32 cellular contexts compared by ENCODE assay signal in the genomic region with DNA sequence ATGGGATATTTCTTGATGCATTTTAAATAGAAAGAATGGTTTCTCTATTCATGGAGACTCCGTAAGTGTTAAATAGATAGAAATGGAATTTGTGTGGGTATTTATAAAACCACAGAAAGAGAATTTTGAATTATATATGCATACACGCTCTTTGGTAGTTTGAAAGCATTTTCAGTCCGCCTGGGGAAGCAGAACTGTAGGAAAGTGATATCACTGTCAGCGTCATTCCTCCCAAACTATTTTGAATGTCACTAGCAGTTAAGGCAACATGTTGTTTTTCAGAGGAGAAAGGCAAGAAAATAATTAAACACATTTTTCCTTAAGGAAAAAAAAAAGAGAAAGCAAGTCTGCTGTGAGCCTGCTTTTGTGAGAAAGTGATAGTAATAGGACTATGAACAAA. TPM values are rescaled to one million over a fixed set of nuclear protein-coding genes. Genes with fewer than 3 reads are reported as not detected.
A peak's percentile ranks its signal among the peaks of the same experiment; 100 is the strongest.
DNase-seq lines count a peak whose midpoint lies in the region; ATAC-seq and TF ChIP-seq lines count a peak whose summit lies in the region.
"Had no signal": no experiment of that assay in that cellular context is flagged by ENCODE, and none has a peak within 500 bp of the region (broad histone marks: within the 10 kb centered on the region; RNA-seq: fewer than 3 reads in every experiment).

No MANE protein-coding gene starts in this region.

- intact Hi-C loops in spleen (cut with DNase I; ENCODE audit: low total_unique reads): no loop called here

- DNase-seq in activated CD4-positive, alpha-beta T cell treated with anti-CD3 and anti-CD28 coated beads, Interleukin-2, amount 10 ng/mL, durations not matched to agents 7 days and 5 days: no peak
- DNase-seq in activated CD4-positive, alpha-beta T cell treated with anti-CD3 and anti-CD28 coated beads, Interleukin-2, amount 50 U/mL, for 4 hours: no peak
- no peak for DNase-seq in CD4-positive, CD25-positive, alpha-beta regulatory T cell
- peak; percentile 50 for DNase-seq in medulla oblongata (ENCODE audit: extremely low spot score)
- DNase-seq in spleen: no peak
- no peak for DNase-seq in islet precursor cell
- DNase-seq: adrenal gland; dermis blood vessel endothelial cell; foreskin fibroblast; GM23248; heart right ventricle; kidney; MV-4-11; naive B cell; NCI-H1436 treated with DMSO at 0.1 percent for 48 hours; NCI-H2081 treated with DMSO at 0.1 percent for 48 hours; NCI-H526; PC-3; right lobe of liver; SK-N-SH; stimulated activated CD4-positive, alpha-beta T cell treated with anti-CD3 and anti-CD28 coated beads, Interleukin-4, amount 100 ng/mL, for 1 hour; upper lobe of right lung had no signal

- H3K27me3 ChIP-seq in CD4-positive, CD25-positive, alpha-beta regulatory T cell (ENCODE audit: control insufficient read depth, insufficient read depth, low read length): no peaks in the 10 kb centered on the region
- no peaks in the 10 kb centered on the region for H3K27me3 ChIP-seq in spleen (replicated peaks in 1 of 7)
- H3K27me3 ChIP-seq: adrenal gland, heart right ventricle, right lobe of liver, upper lobe of right lung had no signal

- H3K4me1 ChIP-seq in CD4-positive, CD25-positive, alpha-beta regulatory T cell (ENCODE audit: control insufficient read depth, insufficient read depth, low read length, poor library complexity, severe bottlenecking): peaks cover 16% of the 10 kb centered on the region
- H3K4me1 ChIP-seq in spleen: peaks cover 0 to 17% (median 0%) of the 10 kb centered on the region in 6 donors
- H3K4me1 ChIP-seq: adrenal gland, prostate gland, upper lobe of right lung had no signal

- TF ChIP-seq CTCF in spleen (IDR thresholded peaks at IDR 0.05 in 8 of 11, conservative IDR thresholded peaks at IDR 0.05 in 3 of 11): no peak

- H3K4me3 Mint-ChIP-seq in activated CD4-positive, alpha-beta T cell treated with anti-CD3 and anti-CD28 coated beads, Interleukin-2, amount 10 ng/mL, durations not matched to agents 7 days and 5 days: peak overlapping the region; percentile 1
- H3K4me3 Mint-ChIP-seq in CD4-positive, CD25-positive, alpha-beta regulatory T cell: peak overlapping the region in 2 of 4 donors; percentile 34 to 51
- H3K4me3 Mint-ChIP-seq in activated T-helper 17 cell treated with anti-CD3 and anti-CD28 coated beads, Interleukin-2, amount 50 U/mL, for 72 hours: peak overlapping the region; percentile 60
- H3K4me3 Mint-ChIP-seq: CD14-positive monocyte; central memory CD8-positive, alpha-beta T cell; naive B cell had no signal

- H3K27me3 Mint-ChIP-seq in activated CD4-positive, alpha-beta T cell treated with anti-CD3 and anti-CD28 coated beads, Interleukin-2, amount 10 ng/mL, durations not matched to agents 7 days and 5 days: no peaks in the 10 kb centered on the region
- no peaks in the 10 kb centered on the region for H3K27me3 Mint-ChIP-seq in CD4-positive, CD25-positive, alpha-beta regulatory T cell
- H3K27me3 Mint-ChIP-seq in activated T-helper 17 cell treated with anti-CD3 and anti-CD28 coated beads, Interleukin-2, amount 50 U/mL, for 72 hours: no peaks in the 10 kb centered on the region
- H3K27me3 Mint-ChIP-seq: central memory CD8-positive, alpha-beta T cell; naive B cell had no signal

- POLR2A ChIA-PET in activated CD4-positive, alpha-beta T cell treated with anti-CD3 and anti-CD28 coated beads, Interleukin-2, amount 10 ng/mL, durations not matched to agents 7 days and 5 days (lab: Charles Lee): no interaction called here

- H3K9me3 Mint-ChIP-seq in activated CD4-positive, alpha-beta T cell treated with anti-CD3 and anti-CD28 coated beads, Interleukin-2, amount 10 ng/mL, durations not matched to agents 7 days and 5 days: peaks cover 3% of the 10 kb centered on the region
- no peaks in the 10 kb centered on the region for H3K9me3 Mint-ChIP-seq in CD4-positive, CD25-positive, alpha-beta regulatory T cell
- H3K9me3 Mint-ChIP-seq in activated T-helper 17 cell treated with anti-CD3 and anti-CD28 coated beads, Interleukin-2, amount 50 U/mL, for 72 hours: no peaks in the 10 kb centered on the region
- H3K9me3 Mint-ChIP-seq: activated T-helper 2 cell treated with anti-CD3 and anti-CD28 coated beads, Interferon-gamma antibody, Interleukin-2, Interleukin-4, amounts not matched to agents 10 μg/mL and 5 μg/mL and 100 μg/mL, durations not matched to agents 14 hours and 24 hours and 36 hours; CD14-positive monocyte; central memory CD8-positive, alpha-beta T cell; naive B cell had no signal

- CTCF ChIA-PET in activated CD4-positive, alpha-beta T cell treated with anti-CD3 and anti-CD28 coated beads, Interleukin-2, amount 10 ng/mL, durations not matched to agents 7 days and 5 days (lab: Charles Lee): interaction anchor here (1.0 to 6.4 kb wide), 7 partner anchors 11 to 156 kb away, joined by 3 to 29 read pairs (median 5); no protein-coding TSS in a partner anchor

- no peak for ATAC-seq in CD4-positive, CD25-positive, alpha-beta regulatory T cell (ENCODE audit: low read depth in 2 of 2)
- ATAC-seq in activated T-helper 17 cell treated with anti-CD3 and anti-CD28 coated beads, Interleukin-2, amount 50 U/mL, for 72 hours (replicated peaks): no peak
- ATAC-seq in HG02885 (IDR thresholded peaks at IDR 0.05; ENCODE audit: poor library complexity, unreplicated experiment): no peak
- ATAC-seq: activated CD4-positive, CD25-positive, alpha-beta regulatory T cell treated with anti-CD3 and anti-CD28 coated beads, Interleukin-2, amount 50 U/mL, for 24 hours; esophagus mucosa; heart right ventricle; PC-3; right lobe of liver; Right ventricle myocardium inferior; upper lobe of right lung had no signal

- WGBS in spleen, 5 donors: 83 to 92% (median 90%) methylated on average over 4 of the region's 4 CpGs

- peak overlapping the region; percentile 4 for H3K4me3 ChIP-seq in CD4-positive, CD25-positive, alpha-beta regulatory T cell (ENCODE audit: low read depth, low read length)
- H3K4me3 ChIP-seq in spleen: no peak overlapping the region
- H3K4me3 ChIP-seq: adrenal gland, GM23248, heart right ventricle, prostate gland, right lobe of liver, upper lobe of right lung had no signal

- H3K36me3 Mint-ChIP-seq in activated CD4-positive, alpha-beta T cell treated with anti-CD3 and anti-CD28 coated beads, Interleukin-2, amount 10 ng/mL, durations not matched to agents 7 days and 5 days (ENCODE audit: low read depth): peaks cover 19% of the 10 kb centered on the region
- H3K36me3 Mint-ChIP-seq in CD4-positive, CD25-positive, alpha-beta regulatory T cell: no peaks in the 10 kb centered on the region
- H3K36me3 Mint-ChIP-seq in activated T-helper 17 cell treated with anti-CD3 and anti-CD28 coated beads, Interleukin-2, amount 50 U/mL, for 72 hours (ENCODE audit: low read depth): no peaks in the 10 kb centered on the region
- H3K36me3 Mint-ChIP-seq: CD14-positive monocyte, naive B cell had no signal

- H3K27ac Mint-ChIP-seq in activated CD4-positive, alpha-beta T cell treated with anti-CD3 and anti-CD28 coated beads, Interleukin-2, amount 10 ng/mL, durations not matched to agents 7 days and 5 days: no peak overlapping the region
- H3K27ac Mint-ChIP-seq in CD4-positive, CD25-positive, alpha-beta regulatory T cell: peak overlapping the region; percentile 54 to 89 (median 85)
- H3K27ac Mint-ChIP-seq in activated T-helper 17 cell treated with anti-CD3 and anti-CD28 coated beads, Interleukin-2, amount 50 U/mL, for 72 hours: peak overlapping the region; percentile 26
- H3K27ac Mint-ChIP-seq: CD14-positive monocyte had no signal

- H3K36me3 ChIP-seq in CD4-positive, CD25-positive, alpha-beta regulatory T cell (ENCODE audit: control insufficient read depth, insufficient read depth, low read length): no peaks in the 10 kb centered on the region
- no peaks in the 10 kb centered on the region for H3K36me3 ChIP-seq in spleen
- H3K36me3 ChIP-seq: adrenal gland, heart right ventricle, prostate gland, right lobe of liver, upper lobe of right lung had no signal

- H3K9me3 ChIP-seq in CD4-positive, CD25-positive, alpha-beta regulatory T cell (ENCODE audit: control insufficient read depth in 2 of 2, low read length in 2 of 2): no peaks in the 10 kb centered on the region
- H3K9me3 ChIP-seq in spleen: no peaks in the 10 kb centered on the region
- H3K9me3 ChIP-seq: adrenal gland, heart right ventricle, prostate gland, right lobe of liver, SK-N-SH, upper lobe of right lung had no signal

- H3K4me1 Mint-ChIP-seq in activated CD4-positive, alpha-beta T cell treated with anti-CD3 and anti-CD28 coated beads, Interleukin-2, amount 10 ng/mL, durations not matched to agents 7 days and 5 days: peaks cover 66% of the 10 kb centered on the region
- peaks cover 29 to 93% (median 58%) of the 10 kb centered on the region in 4 donors for H3K4me1 Mint-ChIP-seq in CD4-positive, CD25-positive, alpha-beta regulatory T cell
- peaks cover 45% of the 10 kb centered on the region for H3K4me1 Mint-ChIP-seq in activated T-helper 17 cell treated with anti-CD3 and anti-CD28 coated beads, Interleukin-2, amount 50 U/mL, for 72 hours

- no peak overlapping the region for H3K27ac ChIP-seq in CD4-positive, CD25-positive, alpha-beta regulatory T cell (ENCODE audit: insufficient read depth, low read length, poor library complexity, severe bottlenecking)
- H3K27ac ChIP-seq in spleen: no peak overlapping the region
- H3K27ac ChIP-seq: adrenal gland, GM23248, heart right ventricle, prostate gland, right lobe of liver, upper lobe of right lung had no signal

- no peak for TF ChIP-seq POLR2A in spleen (IDR thresholded peaks at IDR 0.05)

RNA-seq across cellular contexts. Expression of gene ERMN, which starts 8.7 kb away (rescaled TPM):
- total RNA-seq in activated CD4-positive, alpha-beta T cell treated with anti-CD3 and anti-CD28 coated beads, Interleukin-2, amount 10 ng/mL, durations not matched to agents 7 days and 5 days: 1 to 10 TPM; 2.7 to 3.5 TPM
- total RNA-seq in CD4-positive, CD25-positive, alpha-beta regulatory T cell: 13.0 TPM
- polyA plus RNA-seq in CD4-positive, CD25-positive, alpha-beta regulatory T cell: not detected
- 1 to 10 TPM; 1.6 to 1.8 TPM for total RNA-seq in activated T-helper 17 cell treated with anti-CD3 and anti-CD28 coated beads, Interleukin-2, amount 50 U/mL, for 72 hours
- total RNA-seq in spleen: 1 to 10 TPM; 2.1 to 10.0 (median 4.4) TPM
- polyA plus RNA-seq in spleen: 1 to 10 TPM; 1.1 to 3.5 (median 2.4) TPM
- total RNA-seq: dermis blood vessel endothelial cell, esophagus mucosa, GM23248, LHCN-M2, PC-3, Right ventricle myocardium inferior had no signal
- polyA plus RNA-seq: GM23248, SK-N-SH had no signal
